Comparison of ENCODE assay signal across 1 cellular context in the genomic region with DNA sequence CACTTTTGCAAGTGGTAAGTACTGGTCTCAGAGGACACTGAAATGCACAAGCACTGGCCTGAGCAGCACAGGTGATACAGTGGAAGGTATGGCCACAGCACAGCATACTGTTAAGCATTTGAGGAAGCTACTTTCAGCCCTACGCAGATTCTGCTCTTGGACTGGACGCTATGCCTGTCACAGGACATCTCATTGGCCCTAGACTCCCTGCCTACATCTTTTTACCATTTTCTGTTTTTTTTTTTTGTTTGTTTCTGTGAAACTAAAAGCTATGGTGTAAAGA.
TF ChIP-seq lines count a peak whose summit lies in the region.

No MANE protein-coding gene starts in this region.

TF ChIP-seq in GM23338, 12 proteins besides CTCF, POLR2A, EP300 and RAD21 (continued from another document):
- TF ChIP-seq STAT1 (IDR thresholded peaks at IDR 0.05; ENCODE audit: unreplicated experiment) = no peak
TF ChIP-seq in GM23338: peak in this region for 0.
